In genomic region chr6:64904616-64905015, GRCh38 we compare ENCODE assay signal across 21 cellular contexts.
DNase-seq lines count a peak whose midpoint lies in the region; ATAC-seq, FAIRE-seq and TF ChIP-seq lines count a peak whose summit lies in the region.
"Had no signal": no experiment of that assay in that cellular context is flagged by ENCODE, and none has a peak within 500 bp of the region (broad histone marks: within the 10 kb centered on the region; RNA-seq: fewer than 3 reads in every experiment).

No MANE protein-coding gene starts in this region.

- H4K91ac ChIP-seq in neuronal stem cell (ENCODE audit: low read depth, low read length, poor library complexity), result no peak overlapping the region

- intact Hi-C loops in endothelial cell of umbilical vein (cut with micrococcal nuclease), result no loop called here

- H3K4me2 ChIP-seq in GM23338 (no peak overlapping the region), endothelial cell of umbilical vein (ENCODE audit: insufficient read depth, low read length) (peak overlapping the region; percentile 38), neuronal stem cell (ENCODE audit: insufficient read depth, low read length, poor library complexity, severe bottlenecking) (no peak overlapping the region)
- H3K4me2 ChIP-seq: BLaER1 had no signal

- H2BK5ac ChIP-seq in neuronal stem cell (ENCODE audit: low read length), result no peak overlapping the region

- no peaks in the 10 kb centered on the region for H3K36me3 ChIP-seq in GM23338 (ENCODE audit: insufficient read depth)
- no peaks in the 10 kb centered on the region for H3K36me3 ChIP-seq in endothelial cell of umbilical vein (ENCODE audit: control insufficient read depth in 2 of 2, extremely low read depth in 1 of 2, insufficient read depth in 2 of 2, low read length in 2 of 2)
- no peaks in the 10 kb centered on the region for H3K36me3 ChIP-seq in neuronal stem cell (replicated peaks in 1 of 2; ENCODE audit: control insufficient read depth in 2 of 2, insufficient read depth in 2 of 2, low read length in 2 of 2)
- no peaks in the 10 kb centered on the region for H3K36me3 ChIP-seq in right atrium auricular region
- H3K36me3 ChIP-seq: BLaER1 had no signal

- H3K4me1 ChIP-seq in GM23338 (ENCODE audit: insufficient read depth), result no peaks in the 10 kb centered on the region
- H3K4me1 ChIP-seq in endothelial cell of umbilical vein (ENCODE audit: control insufficient read depth, extremely low read depth, insufficient read depth, low read length), result peaks cover 14% of the 10 kb centered on the region
- no peaks in the 10 kb centered on the region for H3K4me1 ChIP-seq in neuronal stem cell (ENCODE audit: control insufficient read depth in 2 of 2, insufficient read depth in 1 of 2, low read depth in 1 of 2, low read length in 2 of 2)
- H3K4me1 ChIP-seq in right atrium auricular region, result no peaks in the 10 kb centered on the region
- H3K4me1 ChIP-seq: BLaER1, Caco-2 had no signal

- CTCF ChIA-PET in endothelial cell of umbilical vein (lab: Charles Lee), result interaction anchor here (1.4 to 1.8 kb wide), 2 partner anchors 12 to 13 kb away, joined by 3 to 4 read pairs; no protein-coding TSS in a partner anchor

- no peak overlapping the region for H2BK12ac ChIP-seq in neuronal stem cell (ENCODE audit: low read length)

- H3K4me1 Mint-ChIP-seq in GM23338, result peaks cover 2% of the 10 kb centered on the region; the same call in 1 of the 3 replicates
- H3K4me1 Mint-ChIP-seq in stimulated activated memory B cell treated with anti-CD40 and anti-IgM and Interleukin-4, amounts not matched to agents 10 μg/mL and 1 μg/mL and 100 μg/mL, for 72 hours, result no peaks in the 10 kb centered on the region
- H3K4me1 Mint-ChIP-seq: B cell; CD4-positive, CD25-positive, alpha-beta regulatory T cell; H9 had no signal

- H3K4ac ChIP-seq in neuronal stem cell (ENCODE audit: low read length), result no peak overlapping the region

- peak; percentile 52 for FAIRE-seq in endothelial cell of umbilical vein (lab: Jason Lieb, UNC)
- FAIRE-seq: A204.1, G401.6, GM12892 had no signal

- H4K8ac ChIP-seq in neuronal stem cell (ENCODE audit: low read depth, low read length), result no peak overlapping the region

- 0 out of 2 replicates have a peak overlapping the region, but pooled peaks have one; percentile 38 for H2AFZ ChIP-seq in GM23338
- peak overlapping the region; percentile 81 for H2AFZ ChIP-seq in endothelial cell of umbilical vein (ENCODE audit: low read depth, low read length)
- peak overlapping the region; percentile 43 for H2AFZ ChIP-seq in neuronal stem cell (ENCODE audit: low read length)

- H4K20me1 ChIP-seq in GM23338 (replicated peaks; ENCODE audit: insufficient read depth), result no peaks in the 10 kb centered on the region
- no peaks in the 10 kb centered on the region for H4K20me1 ChIP-seq in endothelial cell of umbilical vein (replicated peaks; ENCODE audit: control insufficient read depth, extremely low read depth, insufficient read depth, low read length)
- H4K20me1 ChIP-seq: BLaER1 had no signal

- H3K18ac ChIP-seq in neuronal stem cell (ENCODE audit: low read length), result no peak overlapping the region

- no peak overlapping the region; the same call in 1 of the 2 replicates for H3K27ac Mint-ChIP-seq in GM23338
- no peak overlapping the region for H3K27ac Mint-ChIP-seq in stimulated activated memory B cell treated with anti-CD40 and anti-IgM and Interleukin-4, amounts not matched to agents 10 μg/mL and 1 μg/mL and 100 μg/mL, for 72 hours
- H3K27ac Mint-ChIP-seq: B cell; CD4-positive, CD25-positive, alpha-beta regulatory T cell; CD8-positive, alpha-beta T cell; H9 had no signal

- H3K36me3 Mint-ChIP-seq in GM23338 (ENCODE audit: low read depth), result peaks cover 6% of the 10 kb centered on the region
- H3K36me3 Mint-ChIP-seq in stimulated activated memory B cell treated with anti-CD40 and anti-IgM and Interleukin-4, amounts not matched to agents 10 μg/mL and 1 μg/mL and 100 μg/mL, for 72 hours, result no peaks in the 10 kb centered on the region
- H3K36me3 Mint-ChIP-seq: CD4-positive, CD25-positive, alpha-beta regulatory T cell; CD8-positive, alpha-beta T cell had no signal

- DNase-seq in GM23338 (ENCODE audit: low spot score) (no peak), choroid plexus epithelial cell (ENCODE audit: low read depth) (peak; percentile 4), endothelial cell of umbilical vein (ENCODE audit: low read depth, low spot score) (peak; percentile 76), neuronal stem cell (ENCODE audit: low spot score) (no peak), NCI-H187 treated with DMSO at 0.1 percent for 48 hours (lab: John Stamatoyannopoulos, UW) (no peak), right atrium auricular region (ENCODE audit: low spot score) (no peak)
- DNase-seq: Caco-2; CD4-positive, CD25-positive, alpha-beta regulatory T cell; CD8-positive, alpha-beta T cell; DMS153; DND-41; H9 had no signal

- H3K4me3 ChIP-seq in GM23338 (no peak overlapping the region), choroid plexus epithelial cell (ENCODE audit: low read depth, low read length) (no peak overlapping the region), endothelial cell of umbilical vein (replicated peaks in 1 of 3; ENCODE audit: insufficient read depth in 1 of 3, low read depth in 1 of 3, low read length in 3 of 3) (no peak overlapping the region), neuronal stem cell (ENCODE audit: low read length in 2 of 2) (no peak overlapping the region), right atrium auricular region (no peak overlapping the region)
- H3K4me3 ChIP-seq: BLaER1 had no signal

- no CpG with 5 or more reads among the region's 2 CpGs for WGBS in neuronal stem cell (ENCODE audit: extremely low coverage in 2 of 2, insufficient read length in 2 of 2, insufficient replicate concordance in 1 of 2), 2 donors

- no peak overlapping the region for H3K9ac ChIP-seq in endothelial cell of umbilical vein (replicated peaks; ENCODE audit: extremely low read depth, insufficient read depth, low read length)
- H3K9ac ChIP-seq in neuronal stem cell (ENCODE audit: low read depth, low read length, poor library complexity), result no peak overlapping the region
- H3K9ac ChIP-seq: BLaER1 had no signal

- H3K27me3 ChIP-seq in GM23338 (ENCODE audit: insufficient read depth) (no peaks in the 10 kb centered on the region), endothelial cell of umbilical vein (ENCODE audit: control insufficient read depth in 2 of 2, insufficient read depth in 2 of 2, low read length in 2 of 2) (no peaks in the 10 kb centered on the region), neuronal stem cell (ENCODE audit: control insufficient read depth in 3 of 3, insufficient read depth in 3 of 3, low read depth in 1 of 3, low read length in 3 of 3) (no peaks in the 10 kb centered on the region), right atrium auricular region (no peaks in the 10 kb centered on the region)
- H3K27me3 ChIP-seq: BLaER1 had no signal

- no TSS peak for BruUV-seq in endothelial cell of umbilical vein (replicated peaks; lab: Mats Ljungman, UMichigan)

- H3K9me3 ChIP-seq in endothelial cell of umbilical vein (replicated peaks; ENCODE audit: control insufficient read depth, insufficient read depth, low read length) (no peaks in the 10 kb centered on the region), neuronal stem cell (replicated peaks in 1 of 2; ENCODE audit: control insufficient read depth in 2 of 2, insufficient read depth in 1 of 2, low read depth in 1 of 2, low read length in 2 of 2) (peaks cover 0 to 2% of the 10 kb centered on the region in 2 donors), right atrium auricular region (no peaks in the 10 kb centered on the region)
- H3K9me3 ChIP-seq: BLaER1, Caco-2 had no signal

- no peak overlapping the region for H3K4me3 Mint-ChIP-seq in GM23338
- H3K4me3 Mint-ChIP-seq in stimulated activated memory B cell treated with anti-CD40 and anti-IgM and Interleukin-4, amounts not matched to agents 10 μg/mL and 1 μg/mL and 100 μg/mL, for 72 hours, result no peak overlapping the region
- H3K4me3 Mint-ChIP-seq: B cell; CD4-positive, CD25-positive, alpha-beta regulatory T cell; CD8-positive, alpha-beta T cell; H9 had no signal

- no peak overlapping the region for H2BK15ac ChIP-seq in neuronal stem cell (ENCODE audit: low read length)

- no peak overlapping the region for H3K27ac ChIP-seq in GM23338 (ENCODE audit: low read depth)
- peak overlapping the region; percentile 23 for H3K27ac ChIP-seq in endothelial cell of umbilical vein (ENCODE audit: insufficient read depth, low read depth, low read length)
- H3K27ac ChIP-seq in neuronal stem cell (replicated peaks; ENCODE audit: low read length), result no peak overlapping the region
- H3K27ac ChIP-seq in right atrium auricular region, result no peak overlapping the region
- H3K27ac ChIP-seq: 22Rv1, BLaER1, C4-2B had no signal

- peaks cover 3% of the 10 kb centered on the region for H3K27me3 Mint-ChIP-seq in GM23338 (ENCODE audit: insufficient read depth, low read depth, poor library complexity)
- H3K27me3 Mint-ChIP-seq in stimulated activated memory B cell treated with anti-CD40 and anti-IgM and Interleukin-4, amounts not matched to agents 10 μg/mL and 1 μg/mL and 100 μg/mL, for 72 hours, result no peaks in the 10 kb centered on the region
- H3K27me3 Mint-ChIP-seq: B cell had no signal

- H2AK5ac ChIP-seq in neuronal stem cell (ENCODE audit: low read depth, low read length), result no peak overlapping the region

- H3K14ac ChIP-seq in neuronal stem cell (ENCODE audit: low read length), result no peak overlapping the region

- TF ChIP-seq CTCF in GM23338 (conservative IDR thresholded peaks at IDR 0.05; ENCODE audit: low read depth in 2 of 2) (no peak), choroid plexus epithelial cell (conservative IDR thresholded peaks at IDR 0.05; ENCODE audit: low read depth, low read length) (no peak), endothelial cell of umbilical vein (IDR thresholded peaks at IDR 0.05; ENCODE audit: extremely low read depth in 1 of 2, insufficient read depth in 1 of 2, low read depth in 1 of 2, low read length in 2 of 2) (no peak), right atrium auricular region (IDR thresholded peaks at IDR 0.05) (no peak)

- H3K9me2 ChIP-seq in GM23338 (ENCODE audit: insufficient read depth), result no peaks in the 10 kb centered on the region

- POLR2A ChIA-PET in endothelial cell of umbilical vein (lab: Charles Lee), result no interaction called here

- ATAC-seq in GM23338, result no peak
- no peak for ATAC-seq in stimulated activated memory B cell treated with anti-CD40 and anti-IgM and Interleukin-4, amounts not matched to agents 10 μg/mL and 1 μg/mL and 100 μg/mL, for 72 hours
- ATAC-seq: CD8-positive, alpha-beta T cell; HCT116 had no signal

- H3K79me2 ChIP-seq in GM23338 (replicated peaks; ENCODE audit: insufficient read depth) (no peaks in the 10 kb centered on the region), endothelial cell of umbilical vein (ENCODE audit: control insufficient read depth, insufficient read depth, low read length) (no peaks in the 10 kb centered on the region)

- H2BK120ac ChIP-seq in neuronal stem cell (ENCODE audit: low read depth, low read length), result no peak overlapping the region

- no peaks in the 10 kb centered on the region for H3F3A ChIP-seq in GM23338 (replicated peaks; ENCODE audit: low read depth)

- no peak for TF ChIP-seq POLR2A in endothelial cell of umbilical vein (IDR thresholded peaks at IDR 0.05; ENCODE audit: low read depth, low read length)

- H3K23ac ChIP-seq in neuronal stem cell (ENCODE audit: low read depth, low read length, poor library complexity), result no peak overlapping the region

- H3K9me1 ChIP-seq in endothelial cell of umbilical vein (replicated peaks; ENCODE audit: control insufficient read depth, extremely low read depth, insufficient read depth, low read length), result no peaks in the 10 kb centered on the region

- dilution Hi-C loops in endothelial cell of umbilical vein (cut with MboI; ENCODE audit: extremely low pct_ligation_motif_present, low sequenced_read_pairs), result no loop called here

- no peaks in the 10 kb centered on the region for H3K79me1 ChIP-seq in neuronal stem cell (ENCODE audit: low read depth, low read length)

- H3K9me3 Mint-ChIP-seq in GM23338, result peaks cover 14% of the 10 kb centered on the region; the same call in 2 of the 3 replicates
- H3K9me3 Mint-ChIP-seq in stimulated activated memory B cell treated with anti-CD40 and anti-IgM and Interleukin-4, amounts not matched to agents 10 μg/mL and 1 μg/mL and 100 μg/mL, for 72 hours, result peaks cover 4% of the 10 kb centered on the region

Comparison
In these comparisons a context has a peak if more than half of its experiments do, and no peak if none do; other contexts are left out.
1. DNase-seq: peak in choroid plexus epithelial cell (single experiment) and endothelial cell of umbilical vein (single experiment); none in GM23338 (single experiment), neuronal stem cell (single experiment), NCI-H187 treated with DMSO at 0.1 percent for 48 hours (single experiment) and right atrium auricular region (single experiment).
2. Peak in every context shown above with its lines, with median percentiles within 50 percentile points of each other: H2AFZ ChIP-seq.